Comparison of ENCODE assay signal across 36 cellular contexts in the genomic region with DNA sequence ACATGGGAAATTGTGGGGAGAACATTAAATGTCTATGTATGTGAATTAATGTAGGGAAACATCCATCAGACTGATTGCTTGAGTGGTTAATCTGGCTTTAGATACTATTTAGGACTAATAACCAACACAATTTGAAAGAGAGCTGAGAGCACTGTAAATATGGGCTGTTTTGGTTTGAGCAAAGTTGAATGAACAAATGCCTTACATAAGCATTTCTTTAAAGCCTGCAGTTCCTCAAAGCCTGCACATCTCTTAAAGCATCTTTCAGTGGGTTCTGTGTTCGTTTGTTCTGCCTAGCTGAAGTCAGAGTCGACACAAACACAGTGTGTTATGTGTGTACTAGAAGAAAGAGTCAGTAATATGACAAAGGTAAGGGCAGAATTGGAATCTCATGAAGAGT.
"Had no signal": no experiment of that assay in that cellular context is flagged by ENCODE, and none has a peak within 500 bp of the region (broad histone marks: within the 10 kb centered on the region; RNA-seq: fewer than 3 reads in every experiment).

No MANE protein-coding gene starts in this region.

- H3K27ac Mint-ChIP-seq: activated CD4-positive, alpha-beta memory T cell treated with anti-CD3 and anti-CD28 coated beads, Interleukin-2, amount 10 ng/mL, durations not matched to agents 7 days and 5 days; activated CD8-positive, alpha-beta memory T cell treated with anti-CD3 and anti-CD28 coated beads, Interleukin-2, amount 10 ng/mL, durations not matched to agents 7 days and 5 days; activated naive CD4-positive, alpha-beta T cell treated with anti-CD3 and anti-CD28 coated beads, Interleukin-2, amount 10 ng/mL, durations not matched to agents 7 days and 5 days; activated naive CD8-positive, alpha-beta T cell; activated naive CD8-positive, alpha-beta T cell treated with anti-CD3 and anti-CD28 coated beads, Interleukin-2, amount 50 U/mL, for 24 hours; brain had no signal

- H3K36me3 ChIP-seq: Peyer's patch had no signal

- H3K4me3 ChIP-seq: Peyer's patch had no signal

- H3K27me3 ChIP-seq: Peyer's patch had no signal

- H3K36me3 Mint-ChIP-seq: activated CD8-positive, alpha-beta memory T cell treated with anti-CD3 and anti-CD28 coated beads, Interleukin-2, amount 10 ng/mL, durations not matched to agents 7 days and 5 days; activated naive CD4-positive, alpha-beta T cell treated with anti-CD3 and anti-CD28 coated beads, Interleukin-2, amount 10 ng/mL, durations not matched to agents 7 days and 5 days; activated naive CD8-positive, alpha-beta T cell; brain had no signal

- DNase-seq: activated CD4-positive, alpha-beta memory T cell treated with anti-CD3 and anti-CD28 coated beads, Interleukin-2, amount 10 ng/mL, durations not matched to agents 7 days and 5 days; activated CD4-positive, alpha-beta T cell treated with anti-CD3 and anti-CD28 coated beads for 1 hour; activated CD4-positive, alpha-beta T cell treated with anti-CD3 and anti-CD28 coated beads for 48 hours; activated CD4-positive, CD25-positive, alpha-beta regulatory T cell; activated CD8-positive, alpha-beta memory T cell treated with anti-CD3 and anti-CD28 coated beads for 24 hours; activated CD8-positive, alpha-beta memory T cell treated with anti-CD3 and anti-CD28 coated beads, Interleukin-2, amount 10 ng/mL, durations not matched to agents 7 days and 5 days; activated CD8-positive, alpha-beta memory T cell treated with anti-CD3 and anti-CD28 coated beads, Interleukin-2, amount 50 U/mL, for 48 hours; activated effector memory CD4-positive, alpha-beta T cell treated with Interleukin-2 at 50 U/mL for 16 hours; activated naive CD4-positive, alpha-beta T cell treated with anti-CD3 and anti-CD28 coated beads, Interleukin-2, amount 10 ng/mL, durations not matched to agents 7 days and 5 days; activated naive CD8-positive, alpha-beta T cell treated with anti-CD3 and anti-CD28 coated beads, Interleukin-2, amount 50 U/mL, for 24 hours; activated T-cell treated with anti-CD3 and anti-CD28 coated beads, Interleukin-2, amount 50 U/mL, for 48 hours; anterior cingulate cortex; caudate nucleus; Karpas-422; NCI-H1048; NCI-H1105 treated with DMSO at 0.1 percent for 48 hours; NCI-H1436; NCI-H1694; NCI-H1930; NCI-H2081 treated with DMSO at 0.1 percent for 48 hours; NCI-H226; NCI-H526; NCI-H748 treated with DMSO at 0.1 percent for 48 hours; NK-92 treated with Interleukin-12 subunit alpha and Interleukin-12 subunit beta, amount 100 ng/mL, for 24 hours; PC-3; Peyer's patch; SIG-M5; T-helper 1 cell; T-helper 2 cell; T-helper 9 cell had no signal

- H3K9me3 Mint-ChIP-seq: activated CD4-positive, alpha-beta memory T cell treated with anti-CD3 and anti-CD28 coated beads, Interleukin-2, amount 10 ng/mL, durations not matched to agents 7 days and 5 days; activated naive CD4-positive, alpha-beta T cell treated with anti-CD3 and anti-CD28 coated beads, Interleukin-2, amount 10 ng/mL, durations not matched to agents 7 days and 5 days; activated naive CD8-positive, alpha-beta T cell treated with anti-CD3 and anti-CD28 coated beads, Interleukin-2, amount 50 U/mL, for 24 hours had no signal

- H3K27ac ChIP-seq: Peyer's patch, RWPE1, VCaP had no signal

- ATAC-seq: activated CD8-positive, alpha-beta memory T cell treated with anti-CD3 and anti-CD28 coated beads, Interleukin-2, amount 10 ng/mL, durations not matched to agents 7 days and 5 days; activated naive CD8-positive, alpha-beta T cell treated with anti-CD3 and anti-CD28 coated beads, Interleukin-2, amount 50 U/mL, for 24 hours; PC-3; Right ventricle myocardium inferior; SK-N-SH treated with all-trans-retinoic acid at 6 μM for 48 hours had no signal

- H3K4me1 ChIP-seq: Peyer's patch had no signal

- H3K9me3 ChIP-seq: Peyer's patch had no signal

- H3K27me3 Mint-ChIP-seq: activated CD4-positive, alpha-beta memory T cell treated with anti-CD3 and anti-CD28 coated beads, Interleukin-2, amount 10 ng/mL, durations not matched to agents 7 days and 5 days had no signal

- H3K4me1 Mint-ChIP-seq: activated CD4-positive, alpha-beta memory T cell treated with anti-CD3 and anti-CD28 coated beads, Interleukin-2, amount 10 ng/mL, durations not matched to agents 7 days and 5 days; activated CD8-positive, alpha-beta memory T cell treated with anti-CD3 and anti-CD28 coated beads, Interleukin-2, amount 10 ng/mL, durations not matched to agents 7 days and 5 days; activated naive CD4-positive, alpha-beta T cell treated with anti-CD3 and anti-CD28 coated beads, Interleukin-2, amount 10 ng/mL, durations not matched to agents 7 days and 5 days; activated naive CD8-positive, alpha-beta T cell treated with anti-CD3 and anti-CD28 coated beads, Interleukin-2, amount 50 U/mL, for 24 hours had no signal

- H3K4me3 Mint-ChIP-seq: activated CD4-positive, alpha-beta memory T cell treated with anti-CD3 and anti-CD28 coated beads, Interleukin-2, amount 10 ng/mL, durations not matched to agents 7 days and 5 days; activated CD8-positive, alpha-beta memory T cell treated with anti-CD3 and anti-CD28 coated beads, Interleukin-2, amount 10 ng/mL, durations not matched to agents 7 days and 5 days; activated naive CD4-positive, alpha-beta T cell treated with anti-CD3 and anti-CD28 coated beads, Interleukin-2, amount 10 ng/mL, durations not matched to agents 7 days and 5 days; activated naive CD8-positive, alpha-beta T cell; activated naive CD8-positive, alpha-beta T cell treated with anti-CD3 and anti-CD28 coated beads, Interleukin-2, amount 50 U/mL, for 24 hours; brain had no signal
